ENCODE assay signal across 1 cellular context in genomic region chrX:119516157-119516702, GRCh38.
TF ChIP-seq lines count a peak whose summit lies in the region.

No MANE protein-coding gene starts in this region.

TF ChIP-seq in K562, 482 proteins besides CTCF, POLR2A, EP300 and RAD21 (continued from another document):
- TF ChIP-seq HINFP (tag; conservative IDR thresholded peaks at IDR 0.05; ENCODE audit: low read depth) (peak; percentile 82), ZNF175 (CRISPR knock-in tag; IDR thresholded peaks at IDR 0.05; ENCODE audit: low read depth) (no peak), NUFIP1 (IDR thresholded peaks at IDR 0.05; ENCODE audit: partially characterized antibody) (no peak), NR3C1 (CRISPR knock-in tag; IDR thresholded peaks at IDR 0.05) (no peak), FOXK1 (CRISPR knock-in tag; IDR thresholded peaks at IDR 0.05; ENCODE audit: borderline replicate concordance) (no peak), SOX6 (IDR thresholded peaks at IDR 0.05) (peak; percentile 15; the same call in 1 of the 2 replicates), RBM14 (IDR thresholded peaks at IDR 0.05; ENCODE audit: borderline replicate concordance, insufficient read depth, low read depth, low read length) (no peak), GABPA (tag; conservative IDR thresholded peaks at IDR 0.05; ENCODE audit: low read depth) (no peak), PBX2 (CRISPR knock-in tag; IDR thresholded peaks at IDR 0.05; ENCODE audit: low read depth) (no peak), PBX2 (tag; conservative IDR thresholded peaks at IDR 0.05; ENCODE audit: low read depth) (no peak)
